In genomic region chr5:172180936-172181335, GRCh38 we compare ENCODE assay signal across 1 cellular context.
TF ChIP-seq lines count a peak whose summit lies in the region.

No MANE protein-coding gene starts in this region.

TF ChIP-seq in GM12878, 131 proteins besides CTCF, POLR2A, EP300 and RAD21:
- TF ChIP-seq TARDBP (IDR thresholded peaks at IDR 0.05; ENCODE audit: borderline replicate concordance) (no peak), POLR2AphosphoS5 (IDR thresholded peaks at IDR 0.05; ENCODE audit: low read length) (peak; percentile 54; the same call in 1 of the 2 replicates), MAX (IDR thresholded peaks at IDR 0.05; ENCODE audit: low read depth, low read length) (no peak), POLR2AphosphoS2 (IDR thresholded peaks at IDR 0.05; ENCODE audit: low read depth, low read length) (no peak)
